24 cellular contexts compared by ENCODE assay signal in genomic region chr1:228093050-228093906, GRCh38. TPM values are rescaled to one million over a fixed set of nuclear protein-coding genes. Genes with fewer than 3 reads are reported as not detected.
A peak's percentile ranks its signal among the peaks of the same experiment; 100 is the strongest.
DNase-seq lines count a peak whose midpoint lies in the region; ATAC-seq, FAIRE-seq and TF ChIP-seq lines count a peak whose summit lies in the region.
"Had no signal": no experiment of that assay in that cellular context is flagged by ENCODE, and none has a peak within 500 bp of the region (broad histone marks: within the 10 kb centered on the region; RNA-seq: fewer than 3 reads in every experiment).

No MANE protein-coding gene starts in this region.

- no peak for TF ChIP-seq CTCF in activated CD8-positive, alpha-beta T cell treated with anti-CD3 and anti-CD28 coated beads for 36 hours (IDR thresholded peaks at IDR 0.05)
- TF ChIP-seq CTCF in D721Med (IDR thresholded peaks at IDR 0.05; ENCODE audit: insufficient read depth, missing control alignments): no peak
- TF ChIP-seq CTCF in neutrophil (IDR thresholded peaks at IDR 0.05): no peak

- FAIRE-seq in D721Med (lab: Jason Lieb, UNC): no peak
- FAIRE-seq: A549, H1 had no signal

- intact Hi-C loops in activated CD8-positive, alpha-beta T cell treated with anti-CD3 and anti-CD28 coated beads for 36 hours (cut with micrococcal nuclease): no loop called here

- no peak overlapping the region for H3K4me3 Mint-ChIP-seq in activated CD8-positive, alpha-beta T cell treated with anti-CD3 and anti-CD28 coated beads for 36 hours
- no peak overlapping the region for H3K4me3 Mint-ChIP-seq in activated CD8-positive, alpha-beta T cell treated with anti-CD3 and anti-CD28 coated beads, Interleukin-2, amount 10 ng/mL, durations not matched to agents 7 days and 5 days
- H3K4me3 Mint-ChIP-seq in activated T-helper 17 cell treated with anti-CD3 and anti-CD28 coated beads, Interleukin-2, amount 50 U/mL, for 72 hours: peak overlapping the region; percentile 90
- H3K4me3 Mint-ChIP-seq: activated naive CD8-positive, alpha-beta T cell; mesothelial cell of epicardium; stimulated activated naive B cell treated with anti-CD40 and anti-IgM and Interleukin-4, amounts not matched to agents 10 μg/mL and 1 μg/mL and 100 μg/mL, for 72 hours had no signal

- H3K4me1 Mint-ChIP-seq in activated CD8-positive, alpha-beta T cell treated with anti-CD3 and anti-CD28 coated beads for 36 hours (ENCODE audit: low read depth): peaks cover 54% of the 10 kb centered on the region
- H3K4me1 Mint-ChIP-seq in activated CD8-positive, alpha-beta T cell treated with anti-CD3 and anti-CD28 coated beads, Interleukin-2, amount 10 ng/mL, durations not matched to agents 7 days and 5 days (ENCODE audit: low read depth): peaks cover 45% of the 10 kb centered on the region
- H3K4me1 Mint-ChIP-seq in activated T-helper 17 cell treated with anti-CD3 and anti-CD28 coated beads, Interleukin-2, amount 50 U/mL, for 72 hours: peaks cover 32% of the 10 kb centered on the region

- peaks cover 14% of the 10 kb centered on the region for H3K9me3 Mint-ChIP-seq in activated CD8-positive, alpha-beta T cell treated with anti-CD3 and anti-CD28 coated beads for 36 hours
- H3K9me3 Mint-ChIP-seq in activated CD8-positive, alpha-beta T cell treated with anti-CD3 and anti-CD28 coated beads, Interleukin-2, amount 10 ng/mL, durations not matched to agents 7 days and 5 days (ENCODE audit: insufficient read depth): peaks cover 22% of the 10 kb centered on the region
- H3K9me3 Mint-ChIP-seq in activated T-helper 17 cell treated with anti-CD3 and anti-CD28 coated beads, Interleukin-2, amount 50 U/mL, for 72 hours: peaks cover 6% of the 10 kb centered on the region

- CTCF ChIA-PET in activated CD8-positive, alpha-beta T cell treated with anti-CD3 and anti-CD28 coated beads for 36 hours (lab: Charles Lee): interaction anchor here (1.3 to 2.9 kb wide), 2 partner anchors 94 to 95 kb away, joined by 3 to 10 read pairs; no protein-coding TSS in a partner anchor
- CTCF ChIA-PET in activated CD8-positive, alpha-beta T cell treated with anti-CD3 and anti-CD28 coated beads, Interleukin-2, amount 10 ng/mL, durations not matched to agents 7 days and 5 days (lab: Charles Lee): no interaction called here

- POLR2A ChIA-PET in activated CD8-positive, alpha-beta T cell treated with anti-CD3 and anti-CD28 coated beads for 36 hours (lab: Charles Lee): interaction anchor here (4.9 to 5.6 kb wide), 2 partner anchors 6 to 10 kb away, joined by 40 to 51 read pairs; partner anchors contain the start of gene ARF1
- POLR2A ChIA-PET in activated CD8-positive, alpha-beta T cell treated with anti-CD3 and anti-CD28 coated beads, Interleukin-2, amount 10 ng/mL, durations not matched to agents 7 days and 5 days (lab: Charles Lee): interaction anchor here (2.6 kb wide), 1 partner anchor 11 kb away, joined by 15 read pairs; the partner anchor contains the start of gene ARF1

- DNase-seq in activated CD8-positive, alpha-beta T cell treated with anti-CD3 and anti-CD28 coated beads for 36 hours: peak; percentile 1
- DNase-seq in activated CD8-positive, alpha-beta T cell treated with anti-CD3 and anti-CD28 coated beads, Interleukin-2, amount 10 ng/mL, durations not matched to agents 7 days and 5 days: no peak
- DNase-seq in D721Med (ENCODE audit: insufficient read length, low spot score): peak; percentile 21
- DNase-seq: C1 segment of cervical spinal cord; DMS79 treated with DMSO at 0.1 percent for 48 hours; foreskin melanocyte; NCI-H1048; NCI-H2081; NCI-H526 treated with DMSO at 0.1 percent for 48 hours; OCI-M1; stimulated activated CD4-positive, alpha-beta T cell treated with anti-CD3 and anti-CD28 coated beads, Interleukin-15, amount 100 ng/mL, for 24 hours; stimulated activated naive B cell treated with anti-CD40 and anti-IgM and Interleukin-4, amounts not matched to agents 10 μg/mL and 1 μg/mL and 100 μg/mL, for 72 hours; T-helper 9 cell had no signal

- no peaks in the 10 kb centered on the region for H3K27me3 ChIP-seq in neutrophil
- H3K27me3 ChIP-seq: tibial nerve had no signal

- H3K36me3 Mint-ChIP-seq in activated CD8-positive, alpha-beta T cell treated with anti-CD3 and anti-CD28 coated beads for 36 hours (ENCODE audit: low read depth): peaks cover 84% of the 10 kb centered on the region
- peaks cover 91% of the 10 kb centered on the region for H3K36me3 Mint-ChIP-seq in activated CD8-positive, alpha-beta T cell treated with anti-CD3 and anti-CD28 coated beads, Interleukin-2, amount 10 ng/mL, durations not matched to agents 7 days and 5 days (ENCODE audit: low read depth)
- H3K36me3 Mint-ChIP-seq in activated T-helper 17 cell treated with anti-CD3 and anti-CD28 coated beads, Interleukin-2, amount 50 U/mL, for 72 hours (ENCODE audit: low read depth): peaks cover 100% of the 10 kb centered on the region

- no peaks in the 10 kb centered on the region for H3K27me3 Mint-ChIP-seq in activated CD8-positive, alpha-beta T cell treated with anti-CD3 and anti-CD28 coated beads for 36 hours
- H3K27me3 Mint-ChIP-seq in activated CD8-positive, alpha-beta T cell treated with anti-CD3 and anti-CD28 coated beads, Interleukin-2, amount 10 ng/mL, durations not matched to agents 7 days and 5 days (ENCODE audit: low read depth): no peaks in the 10 kb centered on the region
- no peaks in the 10 kb centered on the region for H3K27me3 Mint-ChIP-seq in activated T-helper 17 cell treated with anti-CD3 and anti-CD28 coated beads, Interleukin-2, amount 50 U/mL, for 72 hours
- H3K27me3 Mint-ChIP-seq: activated naive CD8-positive, alpha-beta T cell; stimulated activated naive B cell treated with anti-CD40 and anti-IgM and Interleukin-4, amounts not matched to agents 10 μg/mL and 1 μg/mL and 100 μg/mL, for 72 hours had no signal

- peaks cover 49 to 50% of the 10 kb centered on the region in 2 experiments for H3K4me1 ChIP-seq in neutrophil (ENCODE audit: control insufficient read depth in 1 of 2, insufficient read depth in 1 of 2, low read depth in 1 of 2, low read length in 1 of 2)

- ATAC-seq in activated CD8-positive, alpha-beta T cell treated with anti-CD3 and anti-CD28 coated beads for 36 hours: no peak
- no peak for ATAC-seq in activated CD8-positive, alpha-beta T cell treated with anti-CD3 and anti-CD28 coated beads, Interleukin-2, amount 10 ng/mL, durations not matched to agents 7 days and 5 days
- ATAC-seq in activated T-helper 17 cell treated with anti-CD3 and anti-CD28 coated beads, Interleukin-2, amount 50 U/mL, for 72 hours (replicated peaks): no peak
- ATAC-seq in HG02840 (IDR thresholded peaks at IDR 0.05; ENCODE audit: low FRiP score, unreplicated experiment): no peak
- no peak for ATAC-seq in HG02759 (IDR thresholded peaks at IDR 0.05; ENCODE audit: unreplicated experiment)
- no peak for ATAC-seq in GM19351 (IDR thresholded peaks at IDR 0.05; ENCODE audit: unreplicated experiment)
- ATAC-seq: A549; activated CD4-positive, CD25-positive, alpha-beta regulatory T cell treated with anti-CD3 and anti-CD28 coated beads, Interleukin-2, amount 50 U/mL, for 24 hours; stimulated activated naive B cell treated with anti-CD40 and anti-IgM and Interleukin-4, amounts not matched to agents 10 μg/mL and 1 μg/mL and 100 μg/mL, for 72 hours had no signal

- H3K27ac Mint-ChIP-seq in activated CD8-positive, alpha-beta T cell treated with anti-CD3 and anti-CD28 coated beads for 36 hours: no peak overlapping the region
- no peak overlapping the region for H3K27ac Mint-ChIP-seq in activated CD8-positive, alpha-beta T cell treated with anti-CD3 and anti-CD28 coated beads, Interleukin-2, amount 10 ng/mL, durations not matched to agents 7 days and 5 days
- H3K27ac Mint-ChIP-seq in activated T-helper 17 cell treated with anti-CD3 and anti-CD28 coated beads, Interleukin-2, amount 50 U/mL, for 72 hours: no peak overlapping the region
- H3K27ac Mint-ChIP-seq: stimulated activated naive B cell treated with anti-CD40 and anti-IgM and Interleukin-4, amounts not matched to agents 10 μg/mL and 1 μg/mL and 100 μg/mL, for 72 hours had no signal

- H3K9me3 ChIP-seq in neutrophil: no peaks in the 10 kb centered on the region

- H3K4me3 ChIP-seq in neutrophil (ENCODE audit: low read depth in 1 of 2, low read length in 1 of 2): no peak overlapping the region
- H3K4me3 ChIP-seq: A549, tibial nerve had no signal

- H3K27ac ChIP-seq in neutrophil: peak overlapping the region; percentile 88
- H3K27ac ChIP-seq: A549, tibial nerve had no signal

- peaks cover 26% of the 10 kb centered on the region for H3K36me3 ChIP-seq in neutrophil

RNA-seq across cellular contexts. Expression of gene C1orf35, which starts 9.8 kb away (rescaled TPM):
- total RNA-seq in activated CD8-positive, alpha-beta T cell treated with anti-CD3 and anti-CD28 coated beads for 36 hours: 10 to 100 TPM; 22.2 to 23.5 TPM
- total RNA-seq in activated CD8-positive, alpha-beta T cell treated with anti-CD3 and anti-CD28 coated beads, Interleukin-2, amount 10 ng/mL, durations not matched to agents 7 days and 5 days: 10 to 100 TPM; 24.7 to 25.6 TPM
- 10 to 100 TPM; 18.3 TPM for total RNA-seq in activated T-helper 17 cell treated with anti-CD3 and anti-CD28 coated beads, Interleukin-2, amount 50 U/mL, for 72 hours

RNA-seq across cellular contexts. Expression of gene ARF1, which starts 10.8 kb away (rescaled TPM):
- 100 to 1,000 TPM; 349 to 350 TPM for total RNA-seq in activated CD8-positive, alpha-beta T cell treated with anti-CD3 and anti-CD28 coated beads for 36 hours
- 100 to 1,000 TPM; 313 to 322 TPM for total RNA-seq in activated CD8-positive, alpha-beta T cell treated with anti-CD3 and anti-CD28 coated beads, Interleukin-2, amount 10 ng/mL, durations not matched to agents 7 days and 5 days
- total RNA-seq in activated T-helper 17 cell treated with anti-CD3 and anti-CD28 coated beads, Interleukin-2, amount 50 U/mL, for 72 hours: 100 to 1,000 TPM; 288 to 364 TPM

RNA-seq across cellular contexts. Expression of gene MRPL55, which starts 15.8 kb away (rescaled TPM):
- 10 to 100 TPM; 67.8 to 68.3 TPM for total RNA-seq in activated CD8-positive, alpha-beta T cell treated with anti-CD3 and anti-CD28 coated beads for 36 hours
- total RNA-seq in activated CD8-positive, alpha-beta T cell treated with anti-CD3 and anti-CD28 coated beads, Interleukin-2, amount 10 ng/mL, durations not matched to agents 7 days and 5 days: 10 to 100 TPM; 51.1 to 60.7 TPM
- 10 to 100 TPM; 42.3 to 48.6 TPM for total RNA-seq in activated T-helper 17 cell treated with anti-CD3 and anti-CD28 coated beads, Interleukin-2, amount 50 U/mL, for 72 hours

RNA-seq across cellular contexts. Expression of gene GUK1, which starts 46.8 kb away (rescaled TPM):
- 100 to 1,000 TPM; 375 to 376 TPM for total RNA-seq in activated CD8-positive, alpha-beta T cell treated with anti-CD3 and anti-CD28 coated beads for 36 hours
- 100 to 1,000 TPM; 339 to 344 TPM for total RNA-seq in activated CD8-positive, alpha-beta T cell treated with anti-CD3 and anti-CD28 coated beads, Interleukin-2, amount 10 ng/mL, durations not matched to agents 7 days and 5 days
- 100 to 1,000 TPM; 284 to 285 TPM for total RNA-seq in activated T-helper 17 cell treated with anti-CD3 and anti-CD28 coated beads, Interleukin-2, amount 50 U/mL, for 72 hours

RNA-seq across cellular contexts. Expression of gene GJC2, which starts 56.5 kb away (rescaled TPM):
- total RNA-seq in activated CD8-positive, alpha-beta T cell treated with anti-CD3 and anti-CD28 coated beads for 36 hours: 1 to 10 TPM; 3.4 to 3.5 TPM
- 1 to 10 TPM; 4.1 to 4.4 TPM for total RNA-seq in activated CD8-positive, alpha-beta T cell treated with anti-CD3 and anti-CD28 coated beads, Interleukin-2, amount 10 ng/mL, durations not matched to agents 7 days and 5 days
- under 1 TPM; 0.43 to 0.61 TPM for total RNA-seq in activated T-helper 17 cell treated with anti-CD3 and anti-CD28 coated beads, Interleukin-2, amount 50 U/mL, for 72 hours
